8 cellular contexts compared by ENCODE assay signal in genomic region chr5:173055983-173056782, GRCh38. TPM values are rescaled to one million over a fixed set of nuclear protein-coding genes. Genes with fewer than 3 reads are reported as not detected.
A peak's percentile ranks its signal among the peaks of the same experiment; 100 is the strongest.
DNase-seq lines count a peak whose midpoint lies in the region; ATAC-seq and TF ChIP-seq lines count a peak whose summit lies in the region.

Gene CREBRF (plus strand): TSS chr5:173056352. CDS start chr5:173080776, 24,424 bp downstream.

- H3K36me3 ChIP-seq in DND-41 (ENCODE audit: insufficient read depth, low read length) (no peaks in the 10 kb centered on the region; the same call in 1 of the 2 replicates), KOPT-K1 (ENCODE audit: insufficient read depth, low read length) (no peaks in the 10 kb centered on the region), Peyer's patch (no peaks in the 10 kb centered on the region), muscle layer of duodenum (ENCODE audit: control insufficient read depth in 1 of 2, insufficient read depth in 2 of 2, low read length in 2 of 2) (peaks cover 0 to 7% of the 10 kb centered on the region in 2 donors)

- H3K27ac ChIP-seq in DND-41 (ENCODE audit: low read length) (peak within 1 kb of the TSS; percentile 77), KOPT-K1 (ENCODE audit: low read depth, low read length, poor library complexity, severe bottlenecking) (peak within 1 kb of the TSS; percentile 65), Peyer's patch (peak within 1 kb of the TSS; percentile 95 to 100 (median 98)), muscle layer of duodenum (ENCODE audit: low read length) (peak within 1 kb of the TSS; percentile 93)

- peaks cover 36% of the 10 kb centered on the region for H3K79me2 ChIP-seq in DND-41 (ENCODE audit: insufficient read depth, low read length)

- no peaks in the 10 kb centered on the region for H3K27me3 ChIP-seq in DND-41 (ENCODE audit: insufficient read depth, low read length, poor library complexity)
- H3K27me3 ChIP-seq in Peyer's patch, result no peaks in the 10 kb centered on the region
- H3K27me3 ChIP-seq in muscle layer of duodenum (ENCODE audit: low read depth, low read length), result no peaks in the 10 kb centered on the region

- peak within 1 kb of the TSS; percentile 84 for H3K4me2 ChIP-seq in DND-41 (ENCODE audit: insufficient read depth, low read length)

- H2AFZ ChIP-seq in DND-41 (ENCODE audit: low read depth, low read length), result peak within 1 kb of the TSS; percentile 94

- DNase-seq in DND-41 (peak; percentile 98), Peyer's patch (peak; percentile 96 to 99 (median 99))
- peak; percentile 97 to 98 for DNase-seq in activated T-cell treated with anti-CD3 and anti-CD28 coated beads, Interleukin-2, amount 50 U/mL, for 48 hours
- peak; percentile 95 for DNase-seq in stimulated activated CD8-positive, alpha-beta memory T cell treated with anti-CD3 and anti-CD28 coated beads, Interleukin-7, amount 100 ng/mL, for 24 hours (ENCODE audit: low read depth)

- no peaks in the 10 kb centered on the region for H3K9me3 ChIP-seq in DND-41 (ENCODE audit: insufficient read depth, low read length, severe bottlenecking)
- no peaks in the 10 kb centered on the region for H3K9me3 ChIP-seq in KOPT-K1 (ENCODE audit: insufficient read depth, low read length, poor library complexity, severe bottlenecking)
- H3K9me3 ChIP-seq in Peyer's patch, result no peaks in the 10 kb centered on the region
- no peaks in the 10 kb centered on the region for H3K9me3 ChIP-seq in muscle layer of duodenum (ENCODE audit: control insufficient read depth in 1 of 2, low read length in 2 of 2)

- ATAC-seq in DND-41 (ENCODE audit: insufficient read depth, low read depth) (peak; percentile 79), GM21825 (IDR thresholded peaks at IDR 0.05; ENCODE audit: unreplicated experiment) (peak; percentile 72), esophagus mucosa (peak; percentile 95)

- TF ChIP-seq CTCF in DND-41 (IDR thresholded peaks at IDR 0.05; ENCODE audit: borderline replicate concordance, extremely low read depth, low read length, poor library complexity, severe bottlenecking) (no peak), Peyer's patch (IDR thresholded peaks at IDR 0.05) (no peak)

- peaks cover 8% of the 10 kb centered on the region for H4K20me1 ChIP-seq in DND-41 (ENCODE audit: insufficient read depth, low read length)

- H3K4me3 ChIP-seq in DND-41 (ENCODE audit: low read depth in 1 of 2, low read length in 2 of 2), result peak within 1 kb of the TSS; percentile 71 to 99
- H3K4me3 ChIP-seq in Peyer's patch, result peak within 1 kb of the TSS; percentile 91 to 100 (median 99)
- H3K4me3 ChIP-seq in muscle layer of duodenum (ENCODE audit: low read depth in 1 of 2, low read length in 2 of 2), result peak within 1 kb of the TSS; percentile 79 to 100

- H3K4me1 ChIP-seq in DND-41 (ENCODE audit: insufficient read depth, low read length) (peaks cover 18% of the 10 kb centered on the region), Peyer's patch (peaks cover 0 to 25% (median 3%) of the 10 kb centered on the region in 4 donors), muscle layer of duodenum (ENCODE audit: control insufficient read depth in 1 of 2, insufficient read depth in 2 of 2, low read length in 2 of 2) (peaks cover 7 to 27% of the 10 kb centered on the region in 2 donors)

- TF ChIP-seq POLR2A in Peyer's patch (IDR thresholded peaks at IDR 0.05), result peak in 1 of 2 donors; percentile 12

- H3K9ac ChIP-seq in DND-41 (ENCODE audit: low read depth, low read length), result peak within 1 kb of the TSS; percentile 85

RNA-seq across cellular contexts. Expression of gene CREBRF, which starts in this region (rescaled TPM):
- total RNA-seq in Peyer's patch (10 to 100 TPM; 27.8 to 75.9 (median 34.1) TPM), esophagus mucosa (6.5 TPM)

Comparison
In these comparisons a context has a peak if more than half of its experiments do, and no peak if none do; other contexts are left out.
1. Peak in every context shown above with its lines: DNase-seq, ATAC-seq, H3K4me3 ChIP-seq and H3K27ac ChIP-seq.